In genomic region chr15:72168833-72169232, GRCh38 we compare ENCODE assay signal across 18 cellular contexts. TPM values are rescaled to one million over a fixed set of nuclear protein-coding genes. Genes with fewer than 3 reads are reported as not detected.
A peak's percentile ranks its signal among the peaks of the same experiment; 100 is the strongest.
DNase-seq lines count a peak whose midpoint lies in the region; ATAC-seq and TF ChIP-seq lines count a peak whose summit lies in the region.
"Had no signal": no experiment of that assay in that cellular context is flagged by ENCODE, and none has a peak within 500 bp of the region (broad histone marks: within the 10 kb centered on the region; RNA-seq: fewer than 3 reads in every experiment).

No MANE protein-coding gene starts in this region.

- intact Hi-C loops in Right ventricle myocardium superior (cut with DNase I), result no loop called here
- intact Hi-C loops in right cardiac atrium (cut with DNase I), result no loop called here

- no peak for DNase-seq in Right ventricle myocardium superior
- DNase-seq in right atrium auricular region (ENCODE audit: low spot score), result no peak
- no peak for DNase-seq in RWPE1 (ENCODE audit: low spot score)
- DNase-seq in right cardiac atrium, result no peak
- no peak for DNase-seq in upper lobe of left lung
- no peak for DNase-seq in coronary artery (ENCODE audit: low spot score)
- DNase-seq in putamen (ENCODE audit: low spot score), result no peak
- DNase-seq in NCI-H1105 treated with DMSO at 0.1 percent for 48 hours (lab: John Stamatoyannopoulos, UW), result no peak
- DNase-seq: activated CD4-positive, alpha-beta T cell treated with anti-CD3 and anti-CD28 coated beads for 36 hours; activated gamma-delta T cell; central memory CD4-positive, alpha-beta T cell; DMS79; NCI-H1105; NCI-H526; psoas muscle had no signal

- H3K27ac ChIP-seq in right atrium auricular region (no peak overlapping the region), RWPE1 (peak overlapping the region; percentile 48), right cardiac atrium (ENCODE audit: low read length) (peak overlapping the region; percentile 26), upper lobe of left lung (peak overlapping the region in 3 of 4 donors; percentile 4 to 57 (median 29)), coronary artery (no peak overlapping the region)
- H3K27ac ChIP-seq: gastroesophageal sphincter, KMS-11, psoas muscle had no signal

- no peaks in the 10 kb centered on the region for H3K36me3 ChIP-seq in right atrium auricular region
- no peaks in the 10 kb centered on the region for H3K36me3 ChIP-seq in upper lobe of left lung
- H3K36me3 ChIP-seq: gastroesophageal sphincter had no signal

- H3K9me3 ChIP-seq in right atrium auricular region, result no peaks in the 10 kb centered on the region
- H3K9me3 ChIP-seq in right cardiac atrium (ENCODE audit: control insufficient read depth, low read length), result no peaks in the 10 kb centered on the region
- H3K9me3 ChIP-seq in upper lobe of left lung, result no peaks in the 10 kb centered on the region
- H3K9me3 ChIP-seq: gastroesophageal sphincter, psoas muscle had no signal

- H3K4me1 ChIP-seq in right atrium auricular region (peaks cover 0 to 15% of the 10 kb centered on the region in 2 donors), right cardiac atrium (ENCODE audit: control insufficient read depth, insufficient read depth, low read length) (no peaks in the 10 kb centered on the region), upper lobe of left lung (peaks cover 9 to 20% (median 12%) of the 10 kb centered on the region in 4 donors)
- H3K4me1 ChIP-seq: gastroesophageal sphincter, psoas muscle had no signal

- H3K4me3 ChIP-seq in right atrium auricular region (no peak overlapping the region), right cardiac atrium (ENCODE audit: low read length) (no peak overlapping the region), upper lobe of left lung (no peak overlapping the region), coronary artery (no peak overlapping the region)
- H3K4me3 ChIP-seq: gastroesophageal sphincter, psoas muscle had no signal

- ATAC-seq in Right ventricle myocardium superior (ENCODE audit: poor library complexity), result peak; percentile 28
- peak; percentile 32 to 34 for ATAC-seq in right cardiac atrium
- peak in 1 of 2 donors; percentile 10 for ATAC-seq in upper lobe of left lung (ENCODE audit: low FRiP score in 2 of 2)
- ATAC-seq: gastroesophageal sphincter, psoas muscle had no signal

- CTCF ChIA-PET in RWPE1 (lab: Yijun Ruan, JAX), result interaction anchor here (0.7 to 2.0 kb wide), 2 partner anchors 11 to 12 kb away, joined by 5 to 7 read pairs; no protein-coding TSS in a partner anchor

- no peak for TF ChIP-seq POLR2A in upper lobe of left lung (IDR thresholded peaks at IDR 0.05)

- H3K27me3 ChIP-seq in right atrium auricular region (no peaks in the 10 kb centered on the region), right cardiac atrium (ENCODE audit: control insufficient read depth, insufficient read depth) (no peaks in the 10 kb centered on the region), upper lobe of left lung (no peaks in the 10 kb centered on the region)

- WGBS in right cardiac atrium, result 48% methylated on average over 6 of the region's 6 CpGs
- 49 to 69% methylated on average over 4 to 6 of the region's 6 CpGs for WGBS in upper lobe of left lung, 2 donors

- TF ChIP-seq EP300 in upper lobe of left lung (IDR thresholded peaks at IDR 0.05), result no peak

- TF ChIP-seq CTCF in right atrium auricular region (IDR thresholded peaks at IDR 0.05), result no peak
- no peak for TF ChIP-seq CTCF in RWPE1 (conservative IDR thresholded peaks at IDR 0.05; ENCODE audit: low read depth)
- TF ChIP-seq CTCF in upper lobe of left lung (IDR thresholded peaks at IDR 0.05), result no peak
- TF ChIP-seq CTCF in coronary artery (IDR thresholded peaks at IDR 0.05), result no peak

- POLR2A ChIA-PET in RWPE1 (lab: Yijun Ruan, JAX; ENCODE audit: low non-redundant PET), result no interaction called here

RNA-seq across cellular contexts. Expression of gene GRAMD2A, which starts 28.8 kb away (rescaled TPM):
- total RNA-seq in Right ventricle myocardium superior (not detected), right atrium auricular region (under 1 TPM in 1 of 2 donors, not detected in 1; 0.83 TPM), right cardiac atrium (under 1 TPM in 3 of 4 donors, not detected in 1; 0.40 to 0.71 (median 0.48) TPM), upper lobe of left lung (10 to 100 TPM; 26.7 to 52.4 (median 32.9) TPM)
- 0.14 TPM for polyA plus RNA-seq in right cardiac atrium
- total RNA-seq: CD4-positive, CD25-positive, alpha-beta regulatory T cell; psoas muscle had no signal
- polyA plus RNA-seq: CD4-positive, CD25-positive, alpha-beta regulatory T cell had no signal

RNA-seq across cellular contexts. Expression of gene SENP8, which starts 50.6 kb away (rescaled TPM):
- total RNA-seq in Right ventricle myocardium superior, result 6.3 TPM
- 1 to 10 TPM; 1.9 to 3.3 TPM for total RNA-seq in right atrium auricular region
- 1 to 10 TPM; 3.6 to 5.3 (median 4.7) TPM for total RNA-seq in right cardiac atrium
- polyA plus RNA-seq in right cardiac atrium, result 3.6 TPM
- 1 to 10 TPM in 3 of 6 donors, under 1 TPM in 2, not detected in 1; 0.55 to 3.8 (median 3.0) TPM for total RNA-seq in upper lobe of left lung

RNA-seq across cellular contexts. Expression of gene MYO9A, which starts 50.9 kb away (rescaled TPM):
- 32.7 TPM for total RNA-seq in Right ventricle myocardium superior
- 10 to 100 TPM; 23.4 to 24.1 TPM for total RNA-seq in right atrium auricular region
- total RNA-seq in right cardiac atrium, result 10 to 100 TPM; 32.8 to 35.8 (median 34.7) TPM
- polyA plus RNA-seq in right cardiac atrium, result 4.9 TPM
- total RNA-seq in upper lobe of left lung, result 100 to 1,000 TPM in 2 of 6 donors, 10 to 100 TPM in 4; 53.2 to 143 (median 76.5) TPM

Comparison
In these comparisons a context has a peak if more than half of its experiments do, and no peak if none do; other contexts are left out.
1. H3K27ac ChIP-seq: peak in RWPE1 (single experiment), right cardiac atrium (single experiment) and upper lobe of left lung (3 of 4); none in right atrium auricular region (0 of 2) and coronary artery (0 of 2).
2. RNA of gene GRAMD2A, which starts 28.8 kb away (total RNA-seq): 26.7 to 52.4 TPM in upper lobe of left lung; 0.83 TPM in right atrium auricular region, 0.40 to 0.71 TPM in right cardiac atrium and not detected in Right ventricle myocardium superior (single experiment); every median in the first group is over 10 times any median in the second.